In the genomic region with DNA sequence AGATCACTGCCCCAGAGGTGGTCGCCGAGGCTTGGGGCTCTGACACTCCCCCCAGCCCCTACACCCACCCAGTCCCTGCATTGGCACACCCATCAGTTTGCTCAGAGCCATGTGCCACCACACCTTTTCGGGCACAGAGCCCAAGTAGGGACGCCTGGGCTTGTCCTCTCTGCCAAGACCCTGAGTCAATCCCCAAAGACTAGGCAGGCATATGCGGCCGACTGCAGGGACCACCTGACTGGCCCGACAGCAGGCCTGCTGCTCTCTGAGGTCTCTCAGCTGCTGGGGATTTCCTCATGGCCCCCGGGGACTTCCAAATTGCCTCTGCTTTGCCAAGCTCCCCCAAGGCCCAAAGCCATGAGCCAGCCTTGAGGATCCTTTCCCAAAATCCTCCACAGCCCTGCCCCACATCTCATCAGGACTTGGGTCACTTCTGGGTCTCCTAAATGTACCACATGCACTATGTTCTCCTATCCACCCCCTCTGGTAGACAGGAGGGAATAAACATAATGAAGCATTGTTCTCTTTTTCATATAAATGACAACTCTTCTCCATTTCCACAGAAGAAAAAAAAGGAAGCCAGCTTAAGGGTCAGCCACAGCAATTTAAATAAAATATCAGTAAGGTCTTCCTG, we compare ENCODE assay signal across 2 cellular contexts.
TF ChIP-seq lines count a peak whose summit lies in the region.

No MANE protein-coding gene starts in this region.

TF ChIP-seq in SK-N-SH, 30 proteins besides CTCF, POLR2A, EP300 and RAD21 (continued from another document):
- TF ChIP-seq, protein P1, sequence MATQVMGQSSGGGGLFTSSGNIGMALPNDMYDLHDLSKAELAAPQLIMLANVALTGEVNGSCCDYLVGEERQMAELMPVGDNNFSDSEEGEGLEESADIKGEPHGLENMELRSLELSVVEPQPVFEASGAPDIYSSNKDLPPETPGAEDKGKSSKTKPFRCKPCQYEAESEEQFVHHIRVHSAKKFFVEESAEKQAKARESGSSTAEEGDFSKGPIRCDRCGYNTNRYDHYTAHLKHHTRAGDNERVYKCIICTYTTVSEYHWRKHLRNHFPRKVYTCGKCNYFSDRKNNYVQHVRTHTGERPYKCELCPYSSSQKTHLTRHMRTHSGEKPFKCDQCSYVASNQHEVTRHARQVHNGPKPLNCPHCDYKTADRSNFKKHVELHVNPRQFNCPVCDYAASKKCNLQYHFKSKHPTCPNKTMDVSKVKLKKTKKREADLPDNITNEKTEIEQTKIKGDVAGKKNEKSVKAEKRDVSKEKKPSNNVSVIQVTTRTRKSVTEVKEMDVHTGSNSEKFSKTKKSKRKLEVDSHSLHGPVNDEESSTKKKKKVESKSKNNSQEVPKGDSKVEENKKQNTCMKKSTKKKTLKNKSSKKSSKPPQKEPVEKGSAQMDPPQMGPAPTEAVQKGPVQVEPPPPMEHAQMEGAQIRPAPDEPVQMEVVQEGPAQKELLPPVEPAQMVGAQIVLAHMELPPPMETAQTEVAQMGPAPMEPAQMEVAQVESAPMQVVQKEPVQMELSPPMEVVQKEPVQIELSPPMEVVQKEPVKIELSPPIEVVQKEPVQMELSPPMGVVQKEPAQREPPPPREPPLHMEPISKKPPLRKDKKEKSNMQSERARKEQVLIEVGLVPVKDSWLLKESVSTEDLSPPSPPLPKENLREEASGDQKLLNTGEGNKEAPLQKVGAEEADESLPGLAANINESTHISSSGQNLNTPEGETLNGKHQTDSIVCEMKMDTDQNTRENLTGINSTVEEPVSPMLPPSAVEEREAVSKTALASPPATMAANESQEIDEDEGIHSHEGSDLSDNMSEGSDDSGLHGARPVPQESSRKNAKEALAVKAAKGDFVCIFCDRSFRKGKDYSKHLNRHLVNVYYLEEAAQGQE (IDR thresholded peaks at IDR 0.05; ENCODE audit: low read depth, low read length): no peak
TF ChIP-seq in SK-N-SH: peak in this region for 0.

TF ChIP-seq in SK-N-SH treated with all-trans-retinoic acid at 6 μM for 48 hours, 23 proteins besides CTCF, POLR2A, EP300 and RAD21 (continued from another document):
- TF ChIP-seq, protein P2, sequence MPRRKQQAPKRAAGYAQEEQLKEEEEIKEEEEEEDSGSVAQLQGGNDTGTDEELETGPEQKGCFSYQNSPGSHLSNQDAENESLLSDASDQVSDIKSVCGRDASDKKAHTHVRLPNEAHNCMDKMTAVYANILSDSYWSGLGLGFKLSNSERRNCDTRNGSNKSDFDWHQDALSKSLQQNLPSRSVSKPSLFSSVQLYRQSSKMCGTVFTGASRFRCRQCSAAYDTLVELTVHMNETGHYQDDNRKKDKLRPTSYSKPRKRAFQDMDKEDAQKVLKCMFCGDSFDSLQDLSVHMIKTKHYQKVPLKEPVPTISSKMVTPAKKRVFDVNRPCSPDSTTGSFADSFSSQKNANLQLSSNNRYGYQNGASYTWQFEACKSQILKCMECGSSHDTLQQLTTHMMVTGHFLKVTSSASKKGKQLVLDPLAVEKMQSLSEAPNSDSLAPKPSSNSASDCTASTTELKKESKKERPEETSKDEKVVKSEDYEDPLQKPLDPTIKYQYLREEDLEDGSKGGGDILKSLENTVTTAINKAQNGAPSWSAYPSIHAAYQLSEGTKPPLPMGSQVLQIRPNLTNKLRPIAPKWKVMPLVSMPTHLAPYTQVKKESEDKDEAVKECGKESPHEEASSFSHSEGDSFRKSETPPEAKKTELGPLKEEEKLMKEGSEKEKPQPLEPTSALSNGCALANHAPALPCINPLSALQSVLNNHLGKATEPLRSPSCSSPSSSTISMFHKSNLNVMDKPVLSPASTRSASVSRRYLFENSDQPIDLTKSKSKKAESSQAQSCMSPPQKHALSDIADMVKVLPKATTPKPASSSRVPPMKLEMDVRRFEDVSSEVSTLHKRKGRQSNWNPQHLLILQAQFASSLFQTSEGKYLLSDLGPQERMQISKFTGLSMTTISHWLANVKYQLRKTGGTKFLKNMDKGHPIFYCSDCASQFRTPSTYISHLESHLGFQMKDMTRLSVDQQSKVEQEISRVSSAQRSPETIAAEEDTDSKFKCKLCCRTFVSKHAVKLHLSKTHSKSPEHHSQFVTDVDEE (CRISPR knock-in tag; IDR thresholded peaks at IDR 0.05): no peak
- no peak for TF ChIP-seq ZNF565 (CRISPR knock-in tag; conservative IDR thresholded peaks at IDR 0.05; ENCODE audit: low read depth)
- TF ChIP-seq, protein P3, sequence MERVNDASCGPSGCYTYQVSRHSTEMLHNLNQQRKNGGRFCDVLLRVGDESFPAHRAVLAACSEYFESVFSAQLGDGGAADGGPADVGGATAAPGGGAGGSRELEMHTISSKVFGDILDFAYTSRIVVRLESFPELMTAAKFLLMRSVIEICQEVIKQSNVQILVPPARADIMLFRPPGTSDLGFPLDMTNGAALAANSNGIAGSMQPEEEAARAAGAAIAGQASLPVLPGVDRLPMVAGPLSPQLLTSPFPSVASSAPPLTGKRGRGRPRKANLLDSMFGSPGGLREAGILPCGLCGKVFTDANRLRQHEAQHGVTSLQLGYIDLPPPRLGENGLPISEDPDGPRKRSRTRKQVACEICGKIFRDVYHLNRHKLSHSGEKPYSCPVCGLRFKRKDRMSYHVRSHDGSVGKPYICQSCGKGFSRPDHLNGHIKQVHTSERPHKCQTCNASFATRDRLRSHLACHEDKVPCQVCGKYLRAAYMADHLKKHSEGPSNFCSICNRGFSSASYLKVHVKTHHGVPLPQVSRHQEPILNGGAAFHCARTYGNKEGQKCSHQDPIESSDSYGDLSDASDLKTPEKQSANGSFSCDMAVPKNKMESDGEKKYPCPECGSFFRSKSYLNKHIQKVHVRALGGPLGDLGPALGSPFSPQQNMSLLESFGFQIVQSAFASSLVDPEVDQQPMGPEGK (CRISPR knock-in tag; IDR thresholded peaks at IDR 0.05; ENCODE audit: borderline replicate concordance): no peak
- TF ChIP-seq BACH2 (CRISPR knock-in tag; IDR thresholded peaks at IDR 0.05; ENCODE audit: borderline replicate concordance): no peak
- no peak for TF ChIP-seq GLIS3 (CRISPR knock-in tag; IDR thresholded peaks at IDR 0.05)
- no peak for TF ChIP-seq ARNTL (CRISPR knock-in tag; IDR thresholded peaks at IDR 0.05; ENCODE audit: borderline replicate concordance, low read depth)
- no peak for TF ChIP-seq SNAI2 (CRISPR knock-in tag; IDR thresholded peaks at IDR 0.05)
- no peak for TF ChIP-seq CSDC2 (CRISPR knock-in tag; IDR thresholded peaks at IDR 0.05)
- TF ChIP-seq RARB (CRISPR knock-in tag; IDR thresholded peaks at IDR 0.05): no peak
- TF ChIP-seq, protein P4, sequence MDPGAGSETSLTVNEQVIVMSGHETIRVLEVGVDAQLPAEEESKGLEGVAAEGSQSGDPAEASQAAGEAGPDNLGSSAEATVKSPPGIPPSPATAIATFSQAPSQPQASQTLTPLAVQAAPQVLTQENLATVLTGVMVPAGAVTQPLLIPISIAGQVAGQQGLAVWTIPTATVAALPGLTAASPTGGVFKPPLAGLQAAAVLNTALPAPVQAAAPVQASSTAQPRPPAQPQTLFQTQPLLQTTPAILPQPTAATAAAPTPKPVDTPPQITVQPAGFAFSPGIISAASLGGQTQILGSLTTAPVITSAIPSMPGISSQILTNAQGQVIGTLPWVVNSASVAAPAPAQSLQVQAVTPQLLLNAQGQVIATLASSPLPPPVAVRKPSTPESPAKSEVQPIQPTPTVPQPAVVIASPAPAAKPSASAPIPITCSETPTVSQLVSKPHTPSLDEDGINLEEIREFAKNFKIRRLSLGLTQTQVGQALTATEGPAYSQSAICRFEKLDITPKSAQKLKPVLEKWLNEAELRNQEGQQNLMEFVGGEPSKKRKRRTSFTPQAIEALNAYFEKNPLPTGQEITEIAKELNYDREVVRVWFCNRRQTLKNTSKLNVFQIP (CRISPR knock-in tag; IDR thresholded peaks at IDR 0.05; ENCODE audit: borderline replicate concordance, low read depth): no peak
- no peak for TF ChIP-seq ZFP3 (CRISPR knock-in tag; IDR thresholded peaks at IDR 0.05)
- TF ChIP-seq ZNF8 (CRISPR knock-in tag; IDR thresholded peaks at IDR 0.05): no peak
